Comparison of ENCODE assay signal across 20 cellular contexts in genomic region chr2:41701231-41701630, GRCh38.
"Had no signal": no experiment of that assay in that cellular context is flagged by ENCODE, and none has a peak within 500 bp of the region (broad histone marks: within the 10 kb centered on the region; RNA-seq: fewer than 3 reads in every experiment).

No MANE protein-coding gene starts in this region.

- H3K27ac Mint-ChIP-seq: nephron progenitor cell; stimulated activated effector memory CD8-positive, alpha-beta T cell treated with anti-CD3 and anti-CD28 coated beads, Interleukin-12 subunit alpha, Interleukin-12 subunit beta, amount 100 ng/mL, for 72 hours; type B pancreatic cell had no signal

- H3K27me3 Mint-ChIP-seq: type B pancreatic cell had no signal

- H3K4me3 ChIP-seq: esophagus squamous epithelium, lung, psoas muscle, right lobe of liver, suprapubic skin, thyroid gland had no signal

- ATAC-seq: foreskin keratinocyte; left cardiac atrium; left ventricle myocardium superior; psoas muscle; right lobe of liver; stimulated activated effector memory CD8-positive, alpha-beta T cell treated with anti-CD3 and anti-CD28 coated beads, Interleukin-12 subunit alpha, Interleukin-12 subunit beta, amount 100 ng/mL, for 72 hours; stimulated activated naive CD8-positive, alpha-beta T cell treated with anti-CD3 and anti-CD28 coated beads, Interleukin-15, Interleukin-2, amounts not matched to agents 100 U/mL and 50 U/mL, for 24 hours had no signal

- H3K9me3 Mint-ChIP-seq: nephron progenitor cell; stimulated activated effector memory CD8-positive, alpha-beta T cell treated with anti-CD3 and anti-CD28 coated beads, Interleukin-12 subunit alpha, Interleukin-12 subunit beta, amount 100 ng/mL, for 72 hours; type B pancreatic cell had no signal

- DNase-seq: effector memory CD4-positive, alpha-beta T cell; esophagus squamous epithelium; foreskin keratinocyte; kidney; left cardiac atrium; left ventricle myocardium superior; mesenchymal stem cell; midbrain; nephron progenitor cell; psoas muscle; retina; right lobe of liver; stimulated activated CD4-positive, alpha-beta T cell treated with anti-CD3 and anti-CD28 coated beads, Interleukin-4, amount 100 ng/mL, for 1 hour; stimulated activated CD8-positive, alpha-beta memory T cell treated with anti-CD3 and anti-CD28 coated beads, Interleukin-4, amount 100 ng/mL, for 48 hours; stimulated activated naive CD8-positive, alpha-beta T cell treated with anti-CD3 and anti-CD28 coated beads, Interleukin-15, Interleukin-2, amounts not matched to agents 100 U/mL and 50 U/mL, for 24 hours; thyroid gland had no signal

- H3K4me3 Mint-ChIP-seq: nephron progenitor cell; stimulated activated effector memory CD8-positive, alpha-beta T cell treated with anti-CD3 and anti-CD28 coated beads, Interleukin-12 subunit alpha, Interleukin-12 subunit beta, amount 100 ng/mL, for 72 hours; type B pancreatic cell had no signal

- H3K4me1 Mint-ChIP-seq: nephron progenitor cell; stimulated activated effector memory CD8-positive, alpha-beta T cell treated with anti-CD3 and anti-CD28 coated beads, Interleukin-12 subunit alpha, Interleukin-12 subunit beta, amount 100 ng/mL, for 72 hours had no signal

- H3K36me3 Mint-ChIP-seq: stimulated activated effector memory CD8-positive, alpha-beta T cell treated with anti-CD3 and anti-CD28 coated beads, Interleukin-12 subunit alpha, Interleukin-12 subunit beta, amount 100 ng/mL, for 72 hours; type B pancreatic cell had no signal
